In the genomic region with DNA sequence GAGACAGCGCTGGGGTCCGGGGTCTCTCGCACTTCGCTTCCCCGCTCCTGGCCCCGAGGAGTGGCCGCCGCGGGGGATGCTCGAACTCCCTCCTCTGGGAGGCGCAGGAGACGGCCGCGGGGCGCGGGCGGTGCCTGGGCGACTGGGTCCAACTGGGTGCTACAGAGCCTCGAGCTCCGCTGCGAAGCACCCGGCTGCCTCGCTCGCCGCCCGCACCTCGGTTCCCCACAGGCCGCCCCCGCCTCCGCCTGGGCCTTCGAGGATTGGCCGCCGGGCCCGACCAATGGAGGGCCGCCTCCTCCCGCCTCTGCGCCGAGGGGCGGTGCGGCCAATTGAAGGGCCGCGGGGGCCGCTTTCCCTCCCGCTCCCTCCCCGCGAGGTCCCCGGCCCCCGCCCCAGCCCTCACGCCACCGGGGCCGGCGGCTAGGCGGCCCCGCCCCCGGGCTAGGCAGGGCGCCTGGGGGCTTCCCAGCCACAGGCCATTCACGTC, we compare ENCODE assay signal across 8 cellular contexts. TPM values are rescaled to one million over a fixed set of nuclear protein-coding genes. Genes with fewer than 3 reads are reported as not detected.
DNase-seq lines count a peak whose midpoint lies in the region; ATAC-seq and TF ChIP-seq lines count a peak whose summit lies in the region.

A gene (minus strand): TSS at position 196 of the 490 bp plus-strand sequence. CDS start 216 bp downstream, outside the sequence.

- H3K9me3 ChIP-seq in IMR-90 (ENCODE audit: control insufficient read depth, insufficient read depth, low read length) (no peaks in the 10 kb centered on the region), SJCRH30 (replicated peaks) (no peaks in the 10 kb centered on the region), osteoblast (ENCODE audit: low read depth, low read length) (no peaks in the 10 kb centered on the region), suprapubic skin (no peaks in the 10 kb centered on the region)

- H4K8ac ChIP-seq in IMR-90 (ENCODE audit: low read depth in 2 of 2, low read length in 2 of 2), result peak within 1 kb of the TSS; percentile 64 to 98

- H4K20me1 ChIP-seq in IMR-90 (ENCODE audit: insufficient read depth, low read length), result peaks cover 36% of the 10 kb centered on the region
- peaks cover 29% of the 10 kb centered on the region for H4K20me1 ChIP-seq in osteoblast (ENCODE audit: insufficient read depth, low read length)

- H4K91ac ChIP-seq in IMR-90 (ENCODE audit: insufficient read depth, low read depth, low read length), result peak within 1 kb of the TSS; percentile 92

- H3K4me1 ChIP-seq in IMR-90 (ENCODE audit: control insufficient read depth, insufficient read depth, low read length), result peaks cover 23% of the 10 kb centered on the region
- peaks cover 11% of the 10 kb centered on the region for H3K4me1 ChIP-seq in SJCRH30
- peaks cover 50% of the 10 kb centered on the region for H3K4me1 ChIP-seq in osteoblast (ENCODE audit: insufficient read depth, low read length)
- H3K4me1 ChIP-seq in suprapubic skin, result peaks cover 66% of the 10 kb centered on the region

- H3K4me1 Mint-ChIP-seq in glutamatergic neuron (ENCODE audit: low read depth, unreplicated experiment), result peaks cover 24% of the 10 kb centered on the region

- intact Hi-C loops in IMR-90 (cut with micrococcal nuclease), result loop anchor here (10.0 kb wide), 1 partner anchor 308 kb away; a partner anchor contains a TSS

- peaks cover 65% of the 10 kb centered on the region for H3K79me2 ChIP-seq in osteoblast (ENCODE audit: insufficient read depth, low read length)

- peak within 1 kb of the TSS; percentile 87 for H2AFZ ChIP-seq in IMR-90 (replicated peaks; ENCODE audit: low read length, poor library complexity)
- peak within 1 kb of the TSS; percentile 87 for H2AFZ ChIP-seq in osteoblast (ENCODE audit: low read length)

- peak within 1 kb of the TSS; percentile 89 for H2BK5ac ChIP-seq in IMR-90 (ENCODE audit: low read depth, low read length, poor library complexity, severe bottlenecking)

- peak within 1 kb of the TSS; percentile 96 for H2BK120ac ChIP-seq in IMR-90 (ENCODE audit: low read depth, low read length)

- H3K36me3 Mint-ChIP-seq in glutamatergic neuron (ENCODE audit: unreplicated experiment), result no peaks in the 10 kb centered on the region

- H3K27me3 Mint-ChIP-seq in glutamatergic neuron (ENCODE audit: unreplicated experiment), result peaks cover 16% of the 10 kb centered on the region

- no TSS peak for BruUV-seq in IMR-90 (replicated peaks; lab: Mats Ljungman, UMichigan)

- peak; percentile 17; the same call in 1 of the 2 replicates for TF ChIP-seq RAD21 in IMR-90 (IDR thresholded peaks at IDR 0.05; ENCODE audit: low read length)

- H3K27ac Mint-ChIP-seq in glutamatergic neuron (ENCODE audit: unreplicated experiment), result peak within 1 kb of the TSS; percentile 100

- H3K36me3 ChIP-seq in IMR-90 (ENCODE audit: control insufficient read depth, insufficient read depth, low read length) (peaks cover 7% of the 10 kb centered on the region), SJCRH30 (peaks cover 24% of the 10 kb centered on the region), osteoblast (ENCODE audit: insufficient read depth, low read length) (peaks cover 12% of the 10 kb centered on the region), suprapubic skin (no peaks in the 10 kb centered on the region)

- H3K14ac ChIP-seq in IMR-90 (replicated peaks; ENCODE audit: low read depth, low read length), result peak within 1 kb of the TSS; percentile 100

- POLR2A ChIA-PET in IMR-90 (lab: Charles Lee; ENCODE audit: unreplicated experiment), result interaction anchor here (0.7 to 0.9 kb wide), 2 partner anchors 87 to 115 kb away, joined by 3 to 4 read pairs; no protein-coding TSS in a partner anchor

- H3K23ac ChIP-seq in IMR-90 (ENCODE audit: low read depth, low read length), result peak within 1 kb of the TSS; percentile 98

- in situ Hi-C loops in IMR-90 (cut with MboI; ENCODE audit: low sequenced_read_pairs), result no loop called here

- peak within 1 kb of the TSS; percentile 99 for H2AK9ac ChIP-seq in IMR-90 (replicated peaks; ENCODE audit: low read depth, low read length, poor library complexity)

- H3K4ac ChIP-seq in IMR-90 (ENCODE audit: low read depth, low read length), result peak within 1 kb of the TSS; percentile 97

- peak; percentile 96 for DNase-seq in DMS 273 (lab: John Stamatoyannopoulos, UW; ENCODE audit: unreplicated experiment)
- peak; percentile 92 for DNase-seq in IMR-90
- peak; percentile 94 for DNase-seq in SJCRH30
- DNase-seq in activated naive CD8-positive, alpha-beta T cell treated with anti-CD3 and anti-CD28 coated beads, Interleukin-2, amount 50 U/mL, for 16 hours (ENCODE audit: low read depth, low spot score), result peak; percentile 51
- peak; percentile 97 for DNase-seq in glutamatergic neuron
- peak; percentile 99 for DNase-seq in osteoblast (ENCODE audit: insufficient read length, low spot score, missing footprints)
- DNase-seq in suprapubic skin (ENCODE audit: low spot score in 2 of 2), result peak; percentile 92 to 93

- peak; percentile 83 for ATAC-seq in GM21576 (IDR thresholded peaks at IDR 0.05; ENCODE audit: unreplicated experiment)
- ATAC-seq in IMR-90 (ENCODE audit: low read depth), result peak; percentile 91

- peaks cover 15% of the 10 kb centered on the region; the same call in 1 of the 2 replicates for H3K9me1 ChIP-seq in IMR-90 (ENCODE audit: insufficient read depth, low read length)

- H3K4me3 ChIP-seq in IMR-90 (ENCODE audit: insufficient read depth, low read depth, low read length) (peak within 1 kb of the TSS; percentile 63), SJCRH30 (peak within 1 kb of the TSS; percentile 92), osteoblast (ENCODE audit: insufficient read depth, low read length) (peak within 1 kb of the TSS; percentile 93), suprapubic skin (peak within 1 kb of the TSS; percentile 67)

- H3K4me3 Mint-ChIP-seq in glutamatergic neuron (ENCODE audit: unreplicated experiment), result peak within 1 kb of the TSS; percentile 98

- H2BK20ac ChIP-seq in IMR-90 (ENCODE audit: low read depth, low read length), result peak within 1 kb of the TSS; percentile 37; the same call in 1 of the 2 replicates

- TF ChIP-seq POLR2A in IMR-90 (IDR thresholded peaks at IDR 0.05; ENCODE audit: low read depth, low read length), result peak; percentile 97
- TF ChIP-seq POLR2A in suprapubic skin (IDR thresholded peaks at IDR 0.05), result peak; percentile 77 to 91

- peak within 1 kb of the TSS; percentile 93 for H3K27ac ChIP-seq in IMR-90 (ENCODE audit: insufficient read depth, low read length)
- H3K27ac ChIP-seq in SJCRH30, result peak within 1 kb of the TSS; percentile 98
- H3K27ac ChIP-seq in osteoblast (ENCODE audit: low read depth, low read length), result peak within 1 kb of the TSS; percentile 90
- H3K27ac ChIP-seq in suprapubic skin, result peak within 1 kb of the TSS; percentile 97

- H4K5ac ChIP-seq in IMR-90 (ENCODE audit: low read depth, low read length), result peak within 1 kb of the TSS; percentile 68

- 0% methylated on average over 15 of the region's 57 CpGs; no CpG with 5 or more reads in 1 of the 2 experiments for WGBS in IMR-90 (ENCODE audit: extremely low coverage in 2 of 2, insufficient read length in 1 of 2), 2 experiments
- WGBS in suprapubic skin, result 2% methylated on average over 20 of the region's 57 CpGs

- H3K4me2 ChIP-seq in IMR-90 (ENCODE audit: low read depth, low read length), result peak within 1 kb of the TSS; percentile 97
- H3K4me2 ChIP-seq in osteoblast (ENCODE audit: insufficient read depth, low read length), result peak within 1 kb of the TSS; percentile 97

- dilution Hi-C loops in IMR-90 (cut with HindIII; ENCODE audit: low sequenced_read_pairs, unreplicated experiment), result no loop called here

- no peaks in the 10 kb centered on the region for H3K27me3 ChIP-seq in IMR-90 (ENCODE audit: control insufficient read depth, insufficient read depth, low read length)
- no peaks in the 10 kb centered on the region for H3K27me3 ChIP-seq in SJCRH30
- no peaks in the 10 kb centered on the region for H3K27me3 ChIP-seq in osteoblast (ENCODE audit: insufficient read depth, low read length)
- no peaks in the 10 kb centered on the region for H3K27me3 ChIP-seq in suprapubic skin

- peak within 1 kb of the TSS; percentile 99 for H3K56ac ChIP-seq in IMR-90 (ENCODE audit: extremely low read depth, insufficient read depth, low read length)

- H3K9ac ChIP-seq in IMR-90 (ENCODE audit: low read depth, low read length), result peak within 1 kb of the TSS; percentile 89

- peaks cover 21% of the 10 kb centered on the region for H3K9me3 Mint-ChIP-seq in glutamatergic neuron (ENCODE audit: unreplicated experiment)

- CTCF ChIA-PET in IMR-90 (lab: Yijun Ruan, JAX), result interaction anchor here (1.0 to 1.2 kb wide), 2 partner anchors 12 to 115 kb away, joined by 3 to 7 read pairs; no protein-coding TSS in a partner anchor

- H2AK5ac ChIP-seq in IMR-90 (ENCODE audit: low read depth, low read length), result peak within 1 kb of the TSS; percentile 71

- no peak for TF ChIP-seq EP300 in suprapubic skin (IDR thresholded peaks at IDR 0.05)

- H3K18ac ChIP-seq in IMR-90 (ENCODE audit: low read depth, low read length), result peak within 1 kb of the TSS; percentile 65

- peaks cover 4 to 45% of the 10 kb centered on the region in 2 experiments; a peak in 2 of 4 replicates for H3K79me1 ChIP-seq in IMR-90 (ENCODE audit: low read depth in 1 of 2, low read length in 2 of 2)

- peak within 1 kb of the TSS; percentile 64; the same call in 1 of the 3 replicates for H2BK15ac ChIP-seq in IMR-90 (ENCODE audit: low read depth, low read length)

- TF ChIP-seq CTCF in IMR-90 (conservative IDR thresholded peaks at IDR 0.05; ENCODE audit: low read depth, low read length) (peak; percentile 9; the same call in 1 of the 2 replicates), glutamatergic neuron (IDR thresholded peaks at IDR 0.05; ENCODE audit: partially characterized antibody, unreplicated experiment) (no peak), osteoblast (IDR thresholded peaks at IDR 0.05; ENCODE audit: extremely low read depth, low read depth, low read length) (peak; percentile 2), suprapubic skin (IDR thresholded peaks at IDR 0.05) (no peak)

TF ChIP-seq in IMR-90, 13 proteins besides CTCF, POLR2A, EP300 and RAD21 (continues in another document):
- no peak for TF ChIP-seq CEBPB (IDR thresholded peaks at IDR 0.05; ENCODE audit: low read depth, low read length)
- TF ChIP-seq MXI1 (IDR thresholded peaks at IDR 0.05; ENCODE audit: borderline replicate concordance, low read depth, low read length), result peak; percentile 46; the same call in 1 of the 2 replicates
- TF ChIP-seq FOS (IDR thresholded peaks at IDR 0.05; ENCODE audit: low read depth, low read length), result no peak
- TF ChIP-seq RCOR1 (IDR thresholded peaks at IDR 0.05; ENCODE audit: insufficient replicate concordance, low read length), result no peak

RNA-seq across cellular contexts. Expression of the gene that starts here (rescaled TPM):
- total RNA-seq in IMR-90 (2012; rRNA removed) (552 and 592 TPM in 2 replicates), glutamatergic neuron (ENCODE audit: unreplicated experiment) (383 TPM), osteoblast (316 and 333 TPM in 2 replicates), suprapubic skin (10 to 100 TPM; 52.3 to 73.7 (median 58.6) TPM)
- 214 and 249 TPM in 2 replicates for polyA plus RNA-seq in IMR-90 (2012; rRNA removed)
- polyA plus RNA-seq in IMR-90 (2012; cell fraction: cytosol; rRNA removed), result 118 and 124 TPM in 2 replicates
- polyA plus RNA-seq in IMR-90 (2012; cell fraction: nucleus; rRNA removed; ENCODE audit: low replicate concordance), result 47.8 and 219 TPM in 2 replicates
- 380 and 387 TPM in 2 replicates for total RNA-seq in SJCRH30 (2014; rRNA removed; shearing (Covaris generic))

Comparison
In these comparisons a context has a peak if more than half of its experiments do, and no peak if none do; other contexts are left out.
1. Peak in every context shown above with its lines: DNase-seq, ATAC-seq, H3K4me3 ChIP-seq and H3K27ac ChIP-seq.
2. CTCF ChIP-seq: peak in IMR-90 (single experiment) and osteoblast (single experiment); none in glutamatergic neuron (single experiment) and suprapubic skin (0 of 2).